10 cellular contexts compared by ENCODE assay signal in genomic region chr13:102422690-102423089, GRCh38. TPM values are rescaled to one million over a fixed set of nuclear protein-coding genes. Genes with fewer than 3 reads are reported as not detected.
"Had no signal": no experiment of that assay in that cellular context is flagged by ENCODE, and none has a peak within 500 bp of the region (broad histone marks: within the 10 kb centered on the region; RNA-seq: fewer than 3 reads in every experiment).

No MANE protein-coding gene starts in this region.

- H3K4me3 ChIP-seq: GM23248, GM23338, HAP-1 had no signal

- H3K9me3 ChIP-seq: HAP-1 had no signal

- ATAC-seq: GM23338, HCT116 had no signal

- H2AFZ ChIP-seq: GM23248, GM23338 had no signal

- H3K27ac ChIP-seq: GM23248 had no signal

- H3K9ac ChIP-seq: GM23248 had no signal

- H3K36me3 ChIP-seq: HAP-1 had no signal

- H3K4me1 ChIP-seq: HAP-1 had no signal

- FAIRE-seq: H1 had no signal

- DNase-seq: GM23248, GOT3, H7, H9, HCEC 1CT, HFFc6 had no signal

- H3K4me2 ChIP-seq: GM23338 had no signal

RNA-seq across cellular contexts. Expression of gene FGF14, which starts 20.8 kb away (rescaled TPM):
- polyA plus RNA-seq: GM23338 had no signal
